Comparison of ENCODE assay signal across 13 cellular contexts in genomic region chr7:81244213-81244612, GRCh38.
A peak's percentile ranks its signal among the peaks of the same experiment; 100 is the strongest.
DNase-seq lines count a peak whose midpoint lies in the region; ATAC-seq, FAIRE-seq and TF ChIP-seq lines count a peak whose summit lies in the region.
"Had no signal": no experiment of that assay in that cellular context is flagged by ENCODE, and none has a peak within 500 bp of the region (broad histone marks: within the 10 kb centered on the region; RNA-seq: fewer than 3 reads in every experiment).

No MANE protein-coding gene starts in this region.

- H3K36me3 ChIP-seq in WERI-Rb-1: no peaks in the 10 kb centered on the region

- no peak for ATAC-seq in stimulated activated memory B cell treated with anti-CD40 and anti-IgM and Interleukin-4, amounts not matched to agents 10 μg/mL and 1 μg/mL and 100 μg/mL, for 72 hours
- ATAC-seq: left cardiac atrium; naive thymus-derived CD8-positive, alpha-beta T cell; right cardiac atrium had no signal

- no peak overlapping the region for H3K4me3 Mint-ChIP-seq in stimulated activated memory B cell treated with anti-CD40 and anti-IgM and Interleukin-4, amounts not matched to agents 10 μg/mL and 1 μg/mL and 100 μg/mL, for 72 hours
- H3K4me3 Mint-ChIP-seq: naive thymus-derived CD8-positive, alpha-beta T cell had no signal

- no peaks in the 10 kb centered on the region for H3K9me3 ChIP-seq in WERI-Rb-1 (ENCODE audit: severe bottlenecking)

- H3K4me3 ChIP-seq in WERI-Rb-1 (ENCODE audit: low read depth, low read length) (no peak overlapping the region), coronary artery (no peak overlapping the region)

- no peaks in the 10 kb centered on the region for H3K27me3 Mint-ChIP-seq in stimulated activated memory B cell treated with anti-CD40 and anti-IgM and Interleukin-4, amounts not matched to agents 10 μg/mL and 1 μg/mL and 100 μg/mL, for 72 hours
- H3K27me3 Mint-ChIP-seq: naive thymus-derived CD8-positive, alpha-beta T cell had no signal

- no peak for FAIRE-seq in D721Med (lab: Jason Lieb, UNC)

- DNase-seq in D721Med (ENCODE audit: insufficient read length, low spot score) (no peak), HT1080 (ENCODE audit: low read depth) (peak; percentile 18), WERI-Rb-1 (peak; percentile 16), iris pigment epithelial cell (ENCODE audit: low read depth) (peak; percentile 63), coronary artery (ENCODE audit: low spot score) (no peak)
- no peak for DNase-seq in activated CD4-positive, alpha-beta T cell treated with anti-CD3 and anti-CD28 coated beads for 1 hour
- DNase-seq: central memory CD4-positive, alpha-beta T cell; foreskin melanocyte; left cardiac atrium; naive thymus-derived CD8-positive, alpha-beta T cell; NCI-H510A; right cardiac atrium had no signal

- H3K27me3 ChIP-seq in WERI-Rb-1 (ENCODE audit: insufficient read depth, low read depth, severe bottlenecking): no peaks in the 10 kb centered on the region

- no peaks in the 10 kb centered on the region for H3K36me3 Mint-ChIP-seq in stimulated activated memory B cell treated with anti-CD40 and anti-IgM and Interleukin-4, amounts not matched to agents 10 μg/mL and 1 μg/mL and 100 μg/mL, for 72 hours
- H3K36me3 Mint-ChIP-seq: naive thymus-derived CD8-positive, alpha-beta T cell had no signal

- TF ChIP-seq CTCF in D721Med (IDR thresholded peaks at IDR 0.05; ENCODE audit: insufficient read depth, missing control alignments) (peak; percentile 12), WERI-Rb-1 (IDR thresholded peaks at IDR 0.05; ENCODE audit: low read depth, low read length) (0 out of 2 replicates have a peak, but pooled peaks have one; percentile 24), coronary artery (IDR thresholded peaks at IDR 0.05) (no peak)

- H3K4me1 Mint-ChIP-seq in stimulated activated memory B cell treated with anti-CD40 and anti-IgM and Interleukin-4, amounts not matched to agents 10 μg/mL and 1 μg/mL and 100 μg/mL, for 72 hours: no peaks in the 10 kb centered on the region
- H3K4me1 Mint-ChIP-seq: naive thymus-derived CD8-positive, alpha-beta T cell had no signal

- no peak overlapping the region for H3K27ac Mint-ChIP-seq in stimulated activated memory B cell treated with anti-CD40 and anti-IgM and Interleukin-4, amounts not matched to agents 10 μg/mL and 1 μg/mL and 100 μg/mL, for 72 hours
- H3K27ac Mint-ChIP-seq: naive thymus-derived CD8-positive, alpha-beta T cell had no signal

- peaks cover 14% of the 10 kb centered on the region for H3K9me3 Mint-ChIP-seq in stimulated activated memory B cell treated with anti-CD40 and anti-IgM and Interleukin-4, amounts not matched to agents 10 μg/mL and 1 μg/mL and 100 μg/mL, for 72 hours

- H3K27ac ChIP-seq in WERI-Rb-1: no peak overlapping the region
- no peak overlapping the region for H3K27ac ChIP-seq in coronary artery

Comparison
In these comparisons a context has a peak if more than half of its experiments do, and no peak if none do; other contexts are left out.
1. DNase-seq: peak in HT1080 (single experiment), WERI-Rb-1 (single experiment) and iris pigment epithelial cell (single experiment); none in D721Med (single experiment), activated CD4-positive, alpha-beta T cell treated with anti-CD3 and anti-CD28 coated beads for 1 hour (single experiment) and coronary artery (single experiment).